Comparison of ENCODE assay signal across 8 cellular contexts in genomic region chr1:23958810-23959460, GRCh38. TPM values are rescaled to one million over a fixed set of nuclear protein-coding genes. Genes with fewer than 3 reads are reported as not detected.
DNase-seq lines count a peak whose midpoint lies in the region; ATAC-seq, FAIRE-seq and TF ChIP-seq lines count a peak whose summit lies in the region.

No MANE protein-coding gene starts in this region.

- TF ChIP-seq CTCF in AG09309 (IDR thresholded peaks at IDR 0.05; ENCODE audit: control insufficient read depth, insufficient read depth, low read depth, low read length, missing control alignments), result peak; percentile 44
- TF ChIP-seq CTCF in WTC11 (IDR thresholded peaks at IDR 0.05), result no peak
- peak; percentile 36 for TF ChIP-seq CTCF in cardiac fibroblast (IDR thresholded peaks at IDR 0.05; ENCODE audit: low read depth, low read length)
- peak; percentile 24 to 52 (median 35) for TF ChIP-seq CTCF in keratinocyte (optimal IDR thresholded peaks at IDR 0.05 in 1 of 3, IDR thresholded peaks at IDR 0.05 in 1 of 3, conservative IDR thresholded peaks at IDR 0.05 in 1 of 3; ENCODE audit: extremely low read depth in 1 of 3, insufficient read depth in 2 of 3, low read length in 3 of 3)

- H3K27ac Mint-ChIP-seq in WTC11, result peak overlapping the region; percentile 96

- H3K9me3 Mint-ChIP-seq in WTC11, result no peaks in the 10 kb centered on the region

- H3K4me1 ChIP-seq in keratinocyte (ENCODE audit: control insufficient read depth, extremely low read depth, insufficient read depth, low read length), result peaks cover 45% of the 10 kb centered on the region

- ATAC-seq in HG03175 (IDR thresholded peaks at IDR 0.05; ENCODE audit: unreplicated experiment) (peak; percentile 72), WTC11 (peak; percentile 64)

- H3K4me3 ChIP-seq in AG09309 (ENCODE audit: control insufficient read depth, low read depth, low read length) (peak overlapping the region; percentile 68), cardiac fibroblast (replicated peaks in 1 of 2; ENCODE audit: low read depth in 2 of 2, low read length in 2 of 2) (peak overlapping the region; percentile 67 to 85), keratinocyte (ENCODE audit: control insufficient read depth in 2 of 3, extremely low read depth in 1 of 3, insufficient read depth in 2 of 3, low read depth in 1 of 3, low read length in 3 of 3) (peak overlapping the region; percentile 79 to 98 (median 88))

- peaks cover 23% of the 10 kb centered on the region for H3K36me3 Mint-ChIP-seq in WTC11

- CTCF ChIA-PET in WTC11 (lab: Charles Lee), result interaction anchor here (1.0 to 1.6 kb wide), 3 partner anchors 10 to 187 kb away, joined by 4 to 5 read pairs (median 4); no protein-coding TSS in a partner anchor

- no peaks in the 10 kb centered on the region for H3K27me3 Mint-ChIP-seq in WTC11 (ENCODE audit: low read depth)

- H3K9me1 ChIP-seq in keratinocyte (ENCODE audit: control insufficient read depth, extremely low read depth, insufficient read depth, low read length), result no peaks in the 10 kb centered on the region

- H2AFZ ChIP-seq in keratinocyte (ENCODE audit: control insufficient read depth, low read length), result peak overlapping the region; percentile 34

- H3K4me2 ChIP-seq in keratinocyte (ENCODE audit: control insufficient read depth, extremely low read depth, insufficient read depth, low read depth, low read length), result peak overlapping the region; percentile 96

- H3K9ac ChIP-seq in keratinocyte (ENCODE audit: control insufficient read depth, extremely low read depth, insufficient read depth, low read length), result peak overlapping the region; percentile 99

- H3K9me3 ChIP-seq in keratinocyte (ENCODE audit: control insufficient read depth, low read depth, low read length), result no peaks in the 10 kb centered on the region

- peaks cover 3% of the 10 kb centered on the region for H4K20me1 ChIP-seq in keratinocyte (ENCODE audit: control insufficient read depth, extremely low read depth, insufficient read depth, low read length)

- H3K4me1 Mint-ChIP-seq in WTC11, result peaks cover 46% of the 10 kb centered on the region

- peak; percentile 52 for TF ChIP-seq POLR2A in GM18951 (IDR thresholded peaks at IDR 0.05; ENCODE audit: extremely low read depth, insufficient read depth, insufficient read length)

- H3K27me3 ChIP-seq in keratinocyte (ENCODE audit: control insufficient read depth, extremely low read depth, insufficient read depth, low read length), result no peaks in the 10 kb centered on the region

- H3K27ac ChIP-seq in keratinocyte (ENCODE audit: control insufficient read depth, insufficient read depth, low read length), result peak overlapping the region; percentile 99

- H3K79me2 ChIP-seq in keratinocyte (ENCODE audit: control insufficient read depth, insufficient read depth, low read length), result peaks cover 20% of the 10 kb centered on the region

- dilution Hi-C loops in keratinocyte (cut with MboI; ENCODE audit: extremely low pct_ligation_motif_present, low sequenced_read_pairs), result no loop called here

- FAIRE-seq in keratinocyte (lab: Jason Lieb, UNC), result peak; percentile 59

- DNase-seq in AG09309 (ENCODE audit: low read depth) (peak; percentile 59), NCI-H2227 treated with DMSO at 0.1 percent for 48 hours (lab: John Stamatoyannopoulos, UW) (peak; percentile 93), WTC11 (ENCODE audit: low spot score) (peak; percentile 75), cardiac fibroblast (ENCODE audit: low read depth in 2 of 2) (peak; percentile 94 to 96), keratinocyte (ENCODE audit: low read depth, low spot score) (peak; percentile 54)
- DNase-seq in stimulated activated CD4-positive, alpha-beta T cell treated with anti-CD3 and anti-CD28 coated beads, Interleukin-15, amount 100 ng/mL, for 48 hours (ENCODE audit: low read depth in 2 of 2), result peak; percentile 90 to 93

- peaks cover 0 to 3% of the 10 kb centered on the region in 2 experiments for H3K36me3 ChIP-seq in keratinocyte (ENCODE audit: control insufficient read depth in 2 of 2, extremely low read depth in 1 of 2, insufficient read depth in 2 of 2, low read length in 2 of 2)

- H3K4me3 Mint-ChIP-seq in WTC11, result peak overlapping the region; percentile 88

- in situ Hi-C loops in GM18951 (cut with MboI; ENCODE audit: low sequenced_read_pairs, unreplicated experiment), result no loop called here

- POLR2A ChIA-PET in WTC11 (lab: Charles Lee), result interaction anchor here (1.4 kb wide), 1 partner anchor 191 kb away, joined by 4 read pairs; no protein-coding TSS in a partner anchor

TF ChIP-seq in WTC11, 78 proteins besides CTCF, POLR2A, EP300 and RAD21 (continues in another document):
- TF ChIP-seq GTF2I (CRISPR knock-in tag; conservative IDR thresholded peaks at IDR 0.05) (no peak), ATF3 (CRISPR knock-in tag; conservative IDR thresholded peaks at IDR 0.05) (no peak), GABPB1 (CRISPR knock-in tag; IDR thresholded peaks at IDR 0.05) (no peak), FOXJ3 (CRISPR knock-in tag; IDR thresholded peaks at IDR 0.05; ENCODE audit: borderline replicate concordance) (no peak), FOXP4 (CRISPR knock-in tag; IDR thresholded peaks at IDR 0.05) (no peak), ZNF219 (CRISPR knock-in tag; IDR thresholded peaks at IDR 0.05; ENCODE audit: borderline replicate concordance) (no peak), NR3C1 (CRISPR knock-in tag; conservative IDR thresholded peaks at IDR 0.05; ENCODE audit: low read depth) (no peak), ZNF423 (CRISPR knock-in tag; IDR thresholded peaks at IDR 0.05) (no peak), SMAD4 (CRISPR knock-in tag; IDR thresholded peaks at IDR 0.05) (no peak), ZNF396 (CRISPR knock-in tag; IDR thresholded peaks at IDR 0.05; ENCODE audit: borderline replicate concordance) (no peak), HMGA2 (CRISPR knock-in tag; IDR thresholded peaks at IDR 0.05) (no peak)

RNA-seq across cellular contexts. Expression of gene PNRC2, which starts 0.7 kb away (rescaled TPM):
- total RNA-seq in WTC11 (2021), result 133 to 166 TPM (median 153 TPM) in 3 replicates
- 62.7 to 87.1 TPM (median 74.3 TPM) in 3 replicates for polyA plus RNA-seq in keratinocyte
- 342 TPM for polyA plus RNA-seq in keratinocyte (2011; ENCODE audit: low read depth)
- polyA plus RNA-seq in keratinocyte (2011; cell fraction: cytosol; rRNA removed), result 44.9 and 66.7 TPM in 2 replicates
- 69.6 and 101 TPM in 2 replicates for polyA plus RNA-seq in keratinocyte (2011; cell fraction: nucleus; rRNA removed)
- polyA plus RNA-seq in keratinocyte (2012; ENCODE audit: low replicate concordance), result 63.3 and 67.1 TPM in 2 replicates
- polyA minus RNA-seq in keratinocyte, result 9.2 to 66.4 TPM (median 56.3 TPM) in 3 replicates
- 60.0 TPM for polyA minus RNA-seq in keratinocyte (2011; cell fraction: cytosol; rRNA and poly(A)+ RNA removed)
- polyA minus RNA-seq in keratinocyte (2011; cell fraction: nucleus; rRNA and poly(A)+ RNA removed), result 34.6 and 41.4 TPM in 2 replicates

RNA-seq across cellular contexts. Expression of gene SRSF10, which starts 21.2 kb away (rescaled TPM):
- 163 to 178 TPM (median 170 TPM) in 3 replicates for total RNA-seq in WTC11 (2021)
- polyA plus RNA-seq in keratinocyte, result 68.4 to 116 TPM (median 75.2 TPM) in 3 replicates
- polyA plus RNA-seq in keratinocyte (2011; ENCODE audit: low read depth), result 63.3 TPM
- 54.1 and 86.8 TPM in 2 replicates for polyA plus RNA-seq in keratinocyte (2011; cell fraction: cytosol; rRNA removed)
- 83.2 and 110 TPM in 2 replicates for polyA plus RNA-seq in keratinocyte (2011; cell fraction: nucleus; rRNA removed)
- 37.8 and 68.9 TPM in 2 replicates for polyA plus RNA-seq in keratinocyte (2012; ENCODE audit: low replicate concordance)
- 25.7 to 97.1 TPM (median 43.6 TPM) in 3 replicates for polyA minus RNA-seq in keratinocyte
- 43.4 TPM for polyA minus RNA-seq in keratinocyte (2011; cell fraction: cytosol; rRNA and poly(A)+ RNA removed)
- 50.1 and 65.9 TPM in 2 replicates for polyA minus RNA-seq in keratinocyte (2011; cell fraction: nucleus; rRNA and poly(A)+ RNA removed)

RNA-seq across cellular contexts. Expression of gene CNR2, which starts 45.8 kb away (rescaled TPM):
- not detected in 3 replicates for total RNA-seq in WTC11 (2021)
- not detected in 3 replicates for polyA plus RNA-seq in keratinocyte
- polyA plus RNA-seq in keratinocyte (2011; ENCODE audit: low read depth), result not detected
- polyA plus RNA-seq in keratinocyte (2011; cell fraction: cytosol; rRNA removed), result not detected in 2 replicates
- polyA plus RNA-seq in keratinocyte (2011; cell fraction: nucleus; rRNA removed), result not detected in 2 replicates
- polyA plus RNA-seq in keratinocyte (2012; ENCODE audit: low replicate concordance), result not detected in 2 replicates
- not detected in 3 replicates for polyA minus RNA-seq in keratinocyte
- not detected for polyA minus RNA-seq in keratinocyte (2011; cell fraction: cytosol; rRNA and poly(A)+ RNA removed)
- not detected in 2 replicates for polyA minus RNA-seq in keratinocyte (2011; cell fraction: nucleus; rRNA and poly(A)+ RNA removed)

Comparison
In these comparisons a context has a peak if more than half of its experiments do, and no peak if none do; other contexts are left out.
1. Peak in every context shown above with its lines: DNase-seq, ATAC-seq, H3K4me3 ChIP-seq and H3K27ac ChIP-seq.